In the genomic region with DNA sequence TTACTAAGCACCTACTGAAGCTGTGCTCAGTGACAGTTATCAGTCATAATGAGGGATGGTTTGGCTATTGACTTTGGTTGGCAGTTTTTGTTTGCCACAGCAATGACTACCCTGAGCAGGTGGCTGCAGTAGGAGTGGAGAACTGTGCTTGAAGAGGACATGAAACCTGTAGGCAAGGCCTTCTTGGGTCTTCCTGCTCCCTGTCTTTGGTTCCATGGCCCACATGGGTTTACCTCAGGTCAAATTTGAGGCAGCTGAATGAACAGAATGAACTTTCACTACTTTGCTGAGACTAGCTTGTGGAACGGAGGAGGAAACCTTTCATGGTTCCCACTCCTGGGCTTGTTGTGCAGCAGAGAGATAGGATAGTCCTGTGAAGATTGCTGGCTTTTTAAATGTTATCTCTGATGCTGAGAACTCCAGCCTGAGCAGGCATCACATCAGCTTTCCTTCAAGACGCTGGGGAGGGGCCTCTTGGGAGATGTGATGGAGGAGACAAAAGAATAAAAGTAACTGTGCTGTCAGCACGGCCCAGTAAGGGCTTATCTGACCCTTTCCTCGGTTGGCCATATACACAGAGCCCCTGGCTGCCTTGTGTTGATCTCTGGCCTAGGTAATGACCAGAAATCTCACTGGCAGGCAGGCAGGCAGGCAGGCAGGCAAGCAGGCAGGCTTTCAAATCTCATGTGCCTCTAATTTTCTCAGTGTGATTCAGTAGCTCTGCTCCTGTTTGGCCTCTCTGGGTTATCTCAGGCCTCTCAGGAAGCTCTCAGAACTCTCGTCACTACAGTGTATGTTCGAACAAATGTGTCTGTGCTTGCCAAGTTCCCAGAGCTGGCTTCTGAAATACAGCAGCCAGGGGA, we compare ENCODE assay signal across 8 cellular contexts. TPM values are rescaled to one million over a fixed set of nuclear protein-coding genes. Genes with fewer than 3 reads are reported as not detected.
DNase-seq lines count a peak whose midpoint lies in the region; ATAC-seq, FAIRE-seq and TF ChIP-seq lines count a peak whose summit lies in the region.

No MANE protein-coding gene starts in this region.

- no peak for TF ChIP-seq EP300 in gastroesophageal sphincter (IDR thresholded peaks at IDR 0.05)

- no peak overlapping the region for H3K27ac ChIP-seq in CD8-positive, alpha-beta T cell (ENCODE audit: low read depth, low read length)
- peak overlapping the region in 3 of 4 donors; percentile 50 to 64 (median 52) for H3K27ac ChIP-seq in gastroesophageal sphincter

- WGBS in gastroesophageal sphincter (ENCODE audit: low coverage in 1 of 2), 2 donors, result 0 to 40% methylated on average over 1 of the region's 6 CpGs

- no peak for TF ChIP-seq CTCF in CD8-positive, alpha-beta T cell (IDR thresholded peaks at IDR 0.05)
- TF ChIP-seq CTCF in gastroesophageal sphincter (IDR thresholded peaks at IDR 0.05), result no peak

- H3K27me3 Mint-ChIP-seq in CD8-positive, alpha-beta T cell (ENCODE audit: low read depth), result no peaks in the 10 kb centered on the region
- H3K27me3 Mint-ChIP-seq in stimulated activated naive CD8-positive, alpha-beta T cell treated with anti-CD3 and anti-CD28 coated beads, Interleukin-15, amount 100 ng/mL, for 72 hours, result no peaks in the 10 kb centered on the region

- H3K27me3 ChIP-seq in CD8-positive, alpha-beta T cell (ENCODE audit: insufficient read depth, low read length), result no peaks in the 10 kb centered on the region
- no peaks in the 10 kb centered on the region for H3K27me3 ChIP-seq in gastroesophageal sphincter

- peaks cover 86% of the 10 kb centered on the region for H3K4me1 Mint-ChIP-seq in CD8-positive, alpha-beta T cell (ENCODE audit: low read depth)
- peaks cover 93% of the 10 kb centered on the region for H3K4me1 Mint-ChIP-seq in stimulated activated naive CD8-positive, alpha-beta T cell treated with anti-CD3 and anti-CD28 coated beads, Interleukin-15, amount 100 ng/mL, for 72 hours

- no peak overlapping the region for H3K4me3 ChIP-seq in CD8-positive, alpha-beta T cell (ENCODE audit: low read depth, low read length)
- H3K4me3 ChIP-seq in gastroesophageal sphincter, result no peak overlapping the region

- H3K9me3 Mint-ChIP-seq in CD8-positive, alpha-beta T cell, result no peaks in the 10 kb centered on the region
- no peaks in the 10 kb centered on the region for H3K9me3 Mint-ChIP-seq in stimulated activated naive CD8-positive, alpha-beta T cell treated with anti-CD3 and anti-CD28 coated beads, Interleukin-15, amount 100 ng/mL, for 72 hours

- no peaks in the 10 kb centered on the region for H3K9me3 ChIP-seq in CD8-positive, alpha-beta T cell (ENCODE audit: low read length)
- no peaks in the 10 kb centered on the region for H3K9me3 ChIP-seq in gastroesophageal sphincter

- DNase-seq in CD8-positive, alpha-beta T cell, result no peak
- peak; percentile 65 for DNase-seq in OCI-M2 (lab: John Stamatoyannopoulos, UW; ENCODE audit: unreplicated experiment)
- DNase-seq in stimulated activated naive CD8-positive, alpha-beta T cell treated with anti-CD3 and anti-CD28 coated beads, Interleukin-15, amount 100 ng/mL, for 72 hours, result peak; percentile 13 to 51
- DNase-seq in NCI-H1105 (lab: John Stamatoyannopoulos, UW), result no peak
- no peak for DNase-seq in frontal cortex (ENCODE audit: low spot score in 2 of 2)
- no peak for DNase-seq in NK-92 treated with Interleukin-12 subunit alpha and Interleukin-12 subunit beta, amount 100 ng/mL, for 24 hours (lab: John Stamatoyannopoulos, UW)

- H3K4me3 Mint-ChIP-seq in CD8-positive, alpha-beta T cell, result peak overlapping the region; percentile 71
- H3K4me3 Mint-ChIP-seq in stimulated activated naive CD8-positive, alpha-beta T cell treated with anti-CD3 and anti-CD28 coated beads, Interleukin-15, amount 100 ng/mL, for 72 hours, result peak overlapping the region; percentile 54 to 58

- TF ChIP-seq POLR2A in gastroesophageal sphincter (IDR thresholded peaks at IDR 0.05), result no peak

- no peaks in the 10 kb centered on the region for H3K36me3 ChIP-seq in CD8-positive, alpha-beta T cell (ENCODE audit: insufficient read depth, low read length)
- no peaks in the 10 kb centered on the region for H3K36me3 ChIP-seq in gastroesophageal sphincter

- intact Hi-C loops in CD8-positive, alpha-beta T cell (cut with DNase I, micrococcal nuclease), result loop anchor here in 1 of 2 experiments (1.0 kb wide), 1 partner anchor 37 kb away; no protein-coding TSS in a partner anchor

- peaks cover 10% of the 10 kb centered on the region for H3K36me3 Mint-ChIP-seq in CD8-positive, alpha-beta T cell

- H3K4me1 ChIP-seq in CD8-positive, alpha-beta T cell (ENCODE audit: insufficient read depth, low read length), result peaks cover 90% of the 10 kb centered on the region
- peaks cover 17 to 73% (median 37%) of the 10 kb centered on the region in 3 donors for H3K4me1 ChIP-seq in gastroesophageal sphincter

- ATAC-seq in CD8-positive, alpha-beta T cell, result peak; percentile 46
- ATAC-seq in GM21576 (IDR thresholded peaks at IDR 0.05; ENCODE audit: unreplicated experiment) (peak; percentile 44), gastroesophageal sphincter (peak; percentile 60)
- ATAC-seq in stimulated activated naive CD8-positive, alpha-beta T cell treated with anti-CD3 and anti-CD28 coated beads, Interleukin-15, amount 100 ng/mL, for 72 hours, result peak; percentile 78

- CTCF ChIA-PET in CD8-positive, alpha-beta T cell (lab: Charles Lee), result interaction anchor here (1.5 to 8.0 kb wide), 6 partner anchors 13 to 206 kb away, joined by 3 to 63 read pairs (median 5); partner anchors contain the start of gene STIM1

- POLR2A ChIA-PET in CD8-positive, alpha-beta T cell (lab: Charles Lee), result interaction anchor here (0.6 to 4.5 kb wide), 5 partner anchors 9 to 89 kb away, joined by 3 to 38 read pairs (median 3); partner anchors contain the start of gene STIM1

- H3K27ac Mint-ChIP-seq in CD8-positive, alpha-beta T cell, result peak overlapping the region; percentile 80
- peak overlapping the region; percentile 51 to 92 for H3K27ac Mint-ChIP-seq in stimulated activated naive CD8-positive, alpha-beta T cell treated with anti-CD3 and anti-CD28 coated beads, Interleukin-15, amount 100 ng/mL, for 72 hours

- no peak for FAIRE-seq in frontal cortex (lab: Jason Lieb, UNC)

RNA-seq across cellular contexts. Expression of gene STIM1, which starts 12.0 kb away (rescaled TPM):
- 10 to 100 TPM; 72.5 to 84.3 TPM for total RNA-seq in CD8-positive, alpha-beta T cell
- 100 to 1,000 TPM in 1 of 4 donors, 10 to 100 TPM in 3; 42.4 to 114 (median 72.8) TPM for total RNA-seq in gastroesophageal sphincter
- 16.3 TPM for total RNA-seq in frontal cortex

RNA-seq across cellular contexts. Expression of gene RHOG, which starts 26.7 kb away (rescaled TPM):
- 100 to 1,000 TPM; 125 to 127 TPM for total RNA-seq in CD8-positive, alpha-beta T cell
- total RNA-seq in gastroesophageal sphincter, result 10 to 100 TPM; 31.9 to 67.4 (median 52.2) TPM
- 1.2 TPM for total RNA-seq in frontal cortex

RNA-seq across cellular contexts. Expression of gene PGAP2, which starts 59.1 kb away (rescaled TPM):
- total RNA-seq in CD8-positive, alpha-beta T cell, result 10 to 100 TPM; 16.3 to 18.5 TPM
- total RNA-seq in gastroesophageal sphincter (10 to 100 TPM in 1 of 4 donors, 1 to 10 TPM in 3; 4.2 to 12.0 (median 5.1) TPM), frontal cortex (6.9 TPM)

Comparison
In these comparisons a context has a peak if more than half of its experiments do, and no peak if none do; other contexts are left out.
1. DNase-seq: peak in OCI-M2 (single experiment) and stimulated activated naive CD8-positive, alpha-beta T cell treated with anti-CD3 and anti-CD28 coated beads, Interleukin-15, amount 100 ng/mL, for 72 hours (2 of 2); none in CD8-positive, alpha-beta T cell (0 of 7), NCI-H1105 (single experiment), frontal cortex (0 of 2) and NK-92 treated with Interleukin-12 subunit alpha and Interleukin-12 subunit beta, amount 100 ng/mL, for 24 hours (single experiment).
2. RNA of gene RHOG, which starts 26.7 kb away (total RNA-seq): 125 to 127 TPM in CD8-positive, alpha-beta T cell and 31.9 to 67.4 TPM in gastroesophageal sphincter; 1.2 TPM in frontal cortex (single experiment); every median in the first group is over 10 times any median in the second.
3. Peak in every context shown above with its lines, with median percentiles within 50 percentile points of each other: ATAC-seq.